ENCODE assay signal across 20 cellular contexts in the genomic region with DNA sequence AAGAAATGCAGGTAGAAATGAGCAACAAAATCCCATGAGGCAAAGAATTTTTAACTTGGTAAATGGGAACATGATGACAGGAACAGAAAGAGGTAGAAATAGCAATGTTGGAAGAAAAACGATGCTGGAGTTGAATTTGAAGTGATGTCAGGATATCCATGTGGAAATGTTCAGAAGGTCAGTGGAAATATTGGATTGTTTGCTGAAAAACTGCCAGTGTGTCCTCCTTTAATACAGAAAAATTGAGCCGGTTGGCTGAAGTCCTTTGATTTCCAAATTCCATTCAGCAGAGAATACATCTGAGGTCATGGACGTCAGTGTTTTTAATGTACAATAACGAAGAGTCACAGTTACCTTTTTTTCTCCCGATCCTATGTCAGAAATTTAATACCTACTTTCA.
A peak's percentile ranks its signal among the peaks of the same experiment; 100 is the strongest.
DNase-seq lines count a peak whose midpoint lies in the region; ATAC-seq and TF ChIP-seq lines count a peak whose summit lies in the region.
"Had no signal": no experiment of that assay in that cellular context is flagged by ENCODE, and none has a peak within 500 bp of the region (broad histone marks: within the 10 kb centered on the region; RNA-seq: fewer than 3 reads in every experiment).

No MANE protein-coding gene starts in this region.

- TF ChIP-seq CTCF in left ventricle myocardium inferior (IDR thresholded peaks at IDR 0.05; ENCODE audit: borderline replicate concordance) (no peak), fibroblast of the aortic adventitia (IDR thresholded peaks at IDR 0.05; ENCODE audit: insufficient read depth, low read length) (no peak), GM10266 (IDR thresholded peaks at IDR 0.05; ENCODE audit: control insufficient read depth, insufficient read depth, low read depth, missing control alignments) (no peak)

- H3K4me3 ChIP-seq in left ventricle myocardium inferior, result no peak overlapping the region
- no peak overlapping the region for H3K4me3 ChIP-seq in fibroblast of the aortic adventitia (ENCODE audit: low read depth, low read length)
- H3K4me3 ChIP-seq: BLaER1 treated with 17β-estradiol and CSF1 and Interleukin-3, amounts not matched to agents 10 nM and 100 nM; GM12878; GM23338 had no signal

- H3K4me1 ChIP-seq in left ventricle myocardium inferior, result no peaks in the 10 kb centered on the region
- H3K4me1 ChIP-seq: BE2C had no signal

- in situ Hi-C loops in G401 (cut with HindIII; ENCODE audit: low sequenced_read_pairs), result no loop called here

- intact Hi-C loops in Right ventricle myocardium inferior (cut with DNase I) (no loop called here), left ventricle myocardium inferior (cut with micrococcal nuclease) (no loop called here)

- no peaks in the 10 kb centered on the region for H3K27me3 ChIP-seq in left ventricle myocardium inferior (ENCODE audit: low read depth)
- H3K27me3 ChIP-seq: BE2C; BLaER1 treated with 17β-estradiol and CSF1 and Interleukin-3, amounts not matched to agents 10 nM and 100 nM had no signal

- H3K9me3 ChIP-seq in left ventricle myocardium inferior (replicated peaks), result no peaks in the 10 kb centered on the region
- H3K9me3 ChIP-seq: BE2C; BLaER1 treated with 17β-estradiol and CSF1 and Interleukin-3, amounts not matched to agents 10 nM and 100 nM had no signal

- no peak for DNase-seq in Right ventricle myocardium inferior (ENCODE audit: missing footprints)
- DNase-seq in left ventricle myocardium inferior, result no peak
- peak; percentile 36 for DNase-seq in G401 (ENCODE audit: low spot score)
- DNase-seq in fibroblast of the aortic adventitia (ENCODE audit: low read depth), result peak; percentile 27
- DNase-seq in GM10266 (ENCODE audit: extremely low spot score), result no peak
- DNase-seq: ACHN; AML-193; BE2C; CD4-positive, alpha-beta T cell; CD8-positive, alpha-beta memory T cell; DMS 273 treated with DMSO at 0.1 percent for 48 hours; DMS53; DMS79 treated with DMSO at 0.1 percent for 48 hours; H9 had no signal

- no peaks in the 10 kb centered on the region for H3K36me3 ChIP-seq in left ventricle myocardium inferior
- H3K36me3 ChIP-seq: BE2C; BLaER1 treated with 17β-estradiol and CSF1 and Interleukin-3, amounts not matched to agents 10 nM and 100 nM had no signal

- ATAC-seq in Right ventricle myocardium inferior, result peak; percentile 42
- ATAC-seq in HG03354 (IDR thresholded peaks at IDR 0.05; ENCODE audit: poor library complexity, severe bottlenecking, unreplicated experiment), result no peak
- ATAC-seq: GM12878, GM23338, HCT116 had no signal

- no peak overlapping the region for H3K27ac ChIP-seq in left ventricle myocardium inferior (replicated peaks)
- H3K27ac ChIP-seq: 22Rv1; BLaER1 treated with 17β-estradiol and CSF1 and Interleukin-3, amounts not matched to agents 10 nM and 100 nM had no signal

Comparison
In these comparisons a context has a peak if more than half of its experiments do, and no peak if none do; other contexts are left out.
1. DNase-seq: peak in G401 (single experiment) and fibroblast of the aortic adventitia (single experiment); none in Right ventricle myocardium inferior (single experiment), left ventricle myocardium inferior (single experiment) and GM10266 (single experiment).